ENCODE assay signal across 10 cellular contexts in genomic region chr16:89765292-89765810, GRCh38. TPM values are rescaled to one million over a fixed set of nuclear protein-coding genes. Genes with fewer than 3 reads are reported as not detected.
DNase-seq lines count a peak whose midpoint lies in the region; ATAC-seq and TF ChIP-seq lines count a peak whose summit lies in the region.
"Had no signal": no experiment of that assay in that cellular context is flagged by ENCODE, and none has a peak within 500 bp of the region (broad histone marks: within the 10 kb centered on the region; RNA-seq: fewer than 3 reads in every experiment).

No MANE protein-coding gene starts in this region.

- intact Hi-C loops in natural killer cell (cut with micrococcal nuclease) (loop anchor here (1.0 kb wide), 1 partner anchor 44 kb away; the partner anchor contains the start of gene ZNF276), Calu3 (cut with micrococcal nuclease; ENCODE audit: unreplicated experiment) (no loop called here)

- peak overlapping the region; percentile 94 for H3K27ac Mint-ChIP-seq in activated CD4-positive, alpha-beta memory T cell treated with anti-CD3 and anti-CD28 coated beads, Interleukin-2, amount 10 ng/mL, durations not matched to agents 7 days and 5 days
- H3K27ac Mint-ChIP-seq in natural killer cell (peak overlapping the region; percentile 95 to 98), Calu3 (ENCODE audit: unreplicated experiment) (no peak overlapping the region)

- CTCF ChIA-PET in activated CD4-positive, alpha-beta memory T cell treated with anti-CD3 and anti-CD28 coated beads, Interleukin-2, amount 10 ng/mL, durations not matched to agents 7 days and 5 days (lab: Charles Lee), result interaction anchor here (1.2 kb wide), 1 partner anchor 59 kb away, joined by 3 read pairs; no protein-coding TSS in a partner anchor
- CTCF ChIA-PET in Calu3 (lab: Charles Lee), result no interaction called here

- no peak for DNase-seq in activated CD4-positive, alpha-beta memory T cell treated with anti-CD3 and anti-CD28 coated beads, Interleukin-2, amount 10 ng/mL, durations not matched to agents 7 days and 5 days
- DNase-seq in natural killer cell, result no peak
- DNase-seq in Calu3, result no peak
- DNase-seq in NCI-H187 (lab: John Stamatoyannopoulos, UW), result no peak
- no peak for DNase-seq in GM03348 (ENCODE audit: low spot score)
- DNase-seq: DND-41, NCI-H446 treated with DMSO at 0.1 percent for 48 hours had no signal

- POLR2A ChIA-PET in activated CD4-positive, alpha-beta memory T cell treated with anti-CD3 and anti-CD28 coated beads, Interleukin-2, amount 10 ng/mL, durations not matched to agents 7 days and 5 days (lab: Charles Lee), result interaction anchor here (0.7 to 2.5 kb wide), 5 partner anchors 10 to 108 kb away, joined by 3 to 8 read pairs (median 4); partner anchors contain the start of gene TCF25

- no TSS peak for BruUV-seq in Calu3 (replicated peaks; lab: Mats Ljungman, UMichigan)

- no peaks in the 10 kb centered on the region for H3K27me3 Mint-ChIP-seq in activated CD4-positive, alpha-beta memory T cell treated with anti-CD3 and anti-CD28 coated beads, Interleukin-2, amount 10 ng/mL, durations not matched to agents 7 days and 5 days
- H3K27me3 Mint-ChIP-seq in natural killer cell (ENCODE audit: low read depth in 2 of 2) (no peaks in the 10 kb centered on the region), Calu3 (ENCODE audit: unreplicated experiment) (no peaks in the 10 kb centered on the region)

- peaks cover 69% of the 10 kb centered on the region for H3K36me3 Mint-ChIP-seq in activated CD4-positive, alpha-beta memory T cell treated with anti-CD3 and anti-CD28 coated beads, Interleukin-2, amount 10 ng/mL, durations not matched to agents 7 days and 5 days (ENCODE audit: low read depth)
- H3K36me3 Mint-ChIP-seq in natural killer cell (no peaks in the 10 kb centered on the region), Calu3 (ENCODE audit: insufficient read depth, unreplicated experiment) (peaks cover 60% of the 10 kb centered on the region)

- H3K4me3 Mint-ChIP-seq in activated CD4-positive, alpha-beta memory T cell treated with anti-CD3 and anti-CD28 coated beads, Interleukin-2, amount 10 ng/mL, durations not matched to agents 7 days and 5 days, result peak overlapping the region; percentile 83
- H3K4me3 Mint-ChIP-seq in natural killer cell (peak overlapping the region; percentile 93), Calu3 (ENCODE audit: low read depth, unreplicated experiment) (no peak overlapping the region)

- peaks cover 45% of the 10 kb centered on the region for H3K4me1 Mint-ChIP-seq in activated CD4-positive, alpha-beta memory T cell treated with anti-CD3 and anti-CD28 coated beads, Interleukin-2, amount 10 ng/mL, durations not matched to agents 7 days and 5 days
- H3K4me1 Mint-ChIP-seq in natural killer cell (peaks cover 31 to 39% of the 10 kb centered on the region in 2 donors), Calu3 (ENCODE audit: low read depth, unreplicated experiment) (no peaks in the 10 kb centered on the region)

- peak; percentile 5 for ATAC-seq in GM18868 (IDR thresholded peaks at IDR 0.05; ENCODE audit: unreplicated experiment)
- peak; percentile 13 for ATAC-seq in HG02759 (IDR thresholded peaks at IDR 0.05; ENCODE audit: unreplicated experiment)
- ATAC-seq in natural killer cell, result no peak
- ATAC-seq in GM18870 (IDR thresholded peaks at IDR 0.05; ENCODE audit: unreplicated experiment), result no peak

- TF ChIP-seq CTCF in natural killer cell (IDR thresholded peaks at IDR 0.05) (no peak), Calu3 (IDR thresholded peaks at IDR 0.05; ENCODE audit: unreplicated experiment) (no peak)

- no peaks in the 10 kb centered on the region for H3K9me3 Mint-ChIP-seq in activated CD4-positive, alpha-beta memory T cell treated with anti-CD3 and anti-CD28 coated beads, Interleukin-2, amount 10 ng/mL, durations not matched to agents 7 days and 5 days
- H3K9me3 Mint-ChIP-seq in natural killer cell, result no peaks in the 10 kb centered on the region
- no peaks in the 10 kb centered on the region for H3K9me3 Mint-ChIP-seq in Calu3 (ENCODE audit: low read depth, unreplicated experiment)

RNA-seq across cellular contexts. Expression of gene ZNF276, which starts 44.0 kb away (rescaled TPM):
- 10 to 100 TPM; 50.4 to 56.5 TPM for total RNA-seq in activated CD4-positive, alpha-beta memory T cell treated with anti-CD3 and anti-CD28 coated beads, Interleukin-2, amount 10 ng/mL, durations not matched to agents 7 days and 5 days
- total RNA-seq in natural killer cell (100 to 1,000 TPM; 146 to 206 (median 186) TPM), Calu3 (2022) (30.6 and 37.2 TPM in 2 replicates)

RNA-seq across cellular contexts. Expression of gene VPS9D1, which starts 44.7 kb away (rescaled TPM):
- total RNA-seq in activated CD4-positive, alpha-beta memory T cell treated with anti-CD3 and anti-CD28 coated beads, Interleukin-2, amount 10 ng/mL, durations not matched to agents 7 days and 5 days, result 1 to 10 TPM; 7.0 to 7.8 TPM
- total RNA-seq in natural killer cell, result 10 to 100 TPM; 31.7 to 43.0 (median 35.4) TPM
- 26.7 and 28.2 TPM in 2 replicates for total RNA-seq in Calu3 (2022)

RNA-seq across cellular contexts. Expression of gene FANCA, which starts 51.1 kb away (rescaled TPM):
- 10 to 100 TPM; 82.9 to 94.6 TPM for total RNA-seq in activated CD4-positive, alpha-beta memory T cell treated with anti-CD3 and anti-CD28 coated beads, Interleukin-2, amount 10 ng/mL, durations not matched to agents 7 days and 5 days
- total RNA-seq in natural killer cell (10 to 100 TPM; 43.3 to 45.4 (median 45.1) TPM), Calu3 (2022) (127 and 140 TPM in 2 replicates)

Comparison
In these comparisons a context has a peak if more than half of its experiments do, and no peak if none do; other contexts are left out.
1. ATAC-seq: peak in GM18868 (single experiment) and HG02759 (single experiment); none in natural killer cell (0 of 3) and GM18870 (single experiment).